1 cellular context compared by ENCODE assay signal in the genomic region with DNA sequence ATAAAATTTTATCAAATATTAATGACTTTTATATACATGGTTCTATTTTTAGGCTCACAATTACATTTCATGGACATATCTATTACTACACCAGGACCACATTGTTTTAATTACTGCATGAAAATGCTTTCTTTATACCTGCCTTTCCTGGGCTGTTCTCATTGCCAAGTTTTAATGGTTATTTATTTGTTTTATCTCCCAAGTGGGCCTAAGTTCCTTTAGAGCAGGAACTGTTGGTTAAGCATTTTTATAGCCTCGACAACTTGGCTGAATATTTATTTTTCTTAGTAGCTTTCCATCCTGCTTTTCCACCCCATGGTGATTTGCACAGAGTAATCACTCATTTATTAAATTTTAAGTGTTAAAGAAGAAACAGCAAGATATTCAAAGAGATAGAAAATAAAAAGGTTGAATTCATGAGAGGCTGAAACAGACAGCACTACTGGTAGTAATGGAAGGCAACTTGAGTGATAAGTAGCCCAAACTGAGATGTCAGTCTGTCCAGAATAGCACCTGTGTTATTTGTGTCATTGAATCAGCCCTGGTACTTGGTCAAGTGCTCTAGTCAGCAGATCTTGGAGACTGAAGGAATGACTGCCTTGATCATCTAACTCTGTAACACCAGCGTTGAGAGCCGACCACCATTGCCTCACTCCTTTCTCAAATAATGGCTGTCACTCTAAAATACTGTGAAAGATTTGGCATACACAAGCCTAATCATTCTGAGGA.
A peak's percentile ranks its signal among the peaks of the same experiment; 100 is the strongest.
TF ChIP-seq lines count a peak whose summit lies in the region.

No MANE protein-coding gene starts in this region.

TF ChIP-seq in HEK293, 187 proteins besides CTCF, POLR2A, EP300 and RAD21 (continued from another document):
- TF ChIP-seq PBX3 (CRISPR knock-in tag; IDR thresholded peaks at IDR 0.05) (no peak), GLI2 (tag by site-specific recombination; IDR thresholded peaks at IDR 0.05; ENCODE audit: borderline replicate concordance, low read depth) (no peak), ZNF23 (tag by site-specific recombination; IDR thresholded peaks at IDR 0.05; ENCODE audit: borderline replicate concordance) (no peak), ZFP69B (tag by site-specific recombination; IDR thresholded peaks at IDR 0.05) (no peak), ZBTB1 (tag by site-specific recombination; IDR thresholded peaks at IDR 0.05) (no peak), ZNF214 (tag by site-specific recombination; IDR thresholded peaks at IDR 0.05; ENCODE audit: borderline replicate concordance) (no peak), ZNF16 (tag by site-specific recombination; IDR thresholded peaks at IDR 0.05; ENCODE audit: low read depth) (no peak), ZNF510 (tag by site-specific recombination; IDR thresholded peaks at IDR 0.05; ENCODE audit: insufficient replicate concordance) (no peak), ZNF24 (tag by site-specific recombination; IDR thresholded peaks at IDR 0.05) (no peak), ZNF621 (tag by site-specific recombination; IDR thresholded peaks at IDR 0.05) (no peak), ZNF112 (tag by site-specific recombination; IDR thresholded peaks at IDR 0.05) (no peak), IKZF3 (tag by site-specific recombination; IDR thresholded peaks at IDR 0.05) (no peak), FEZF1 (tag by site-specific recombination; IDR thresholded peaks at IDR 0.05) (peak; percentile 59; the same call in 1 of the 2 replicates), ZNF169 (tag by site-specific recombination; IDR thresholded peaks at IDR 0.05) (no peak)
- TF ChIP-seq, protein P1, sequence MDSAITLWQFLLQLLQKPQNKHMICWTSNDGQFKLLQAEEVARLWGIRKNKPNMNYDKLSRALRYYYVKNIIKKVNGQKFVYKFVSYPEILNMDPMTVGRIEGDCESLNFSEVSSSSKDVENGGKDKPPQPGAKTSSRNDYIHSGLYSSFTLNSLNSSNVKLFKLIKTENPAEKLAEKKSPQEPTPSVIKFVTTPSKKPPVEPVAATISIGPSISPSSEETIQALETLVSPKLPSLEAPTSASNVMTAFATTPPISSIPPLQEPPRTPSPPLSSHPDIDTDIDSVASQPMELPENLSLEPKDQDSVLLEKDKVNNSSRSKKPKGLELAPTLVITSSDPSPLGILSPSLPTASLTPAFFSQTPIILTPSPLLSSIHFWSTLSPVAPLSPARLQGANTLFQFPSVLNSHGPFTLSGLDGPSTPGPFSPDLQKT (IDR thresholded peaks at IDR 0.05; ENCODE audit: borderline replicate concordance, low read depth, low read length): no peak
- TF ChIP-seq, protein P2, sequence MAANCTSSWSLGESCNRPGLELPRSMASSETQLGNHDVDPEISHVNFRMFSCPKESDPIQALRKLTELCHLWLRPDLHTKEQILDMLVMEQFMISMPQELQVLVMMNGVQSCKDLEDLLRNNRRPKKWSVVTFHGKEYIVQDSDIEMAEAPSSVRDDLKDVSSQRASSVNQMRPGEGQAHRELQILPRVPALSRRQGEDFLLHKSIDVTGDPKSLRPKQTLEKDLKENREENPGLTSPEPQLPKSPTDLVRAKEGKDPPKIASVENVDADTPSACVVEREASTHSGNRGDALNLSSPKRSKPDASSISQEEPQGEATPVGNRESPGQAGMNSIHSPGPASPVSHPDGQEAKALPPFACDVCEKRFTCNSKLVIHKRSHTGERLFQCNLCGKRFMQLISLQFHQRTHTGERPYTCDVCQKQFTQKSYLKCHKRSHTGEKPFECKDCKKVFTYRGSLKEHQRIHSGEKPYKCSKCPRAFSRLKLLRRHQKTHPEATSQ (tag by site-specific recombination; IDR thresholded peaks at IDR 0.05): no peak
- TF ChIP-seq, protein P3, sequence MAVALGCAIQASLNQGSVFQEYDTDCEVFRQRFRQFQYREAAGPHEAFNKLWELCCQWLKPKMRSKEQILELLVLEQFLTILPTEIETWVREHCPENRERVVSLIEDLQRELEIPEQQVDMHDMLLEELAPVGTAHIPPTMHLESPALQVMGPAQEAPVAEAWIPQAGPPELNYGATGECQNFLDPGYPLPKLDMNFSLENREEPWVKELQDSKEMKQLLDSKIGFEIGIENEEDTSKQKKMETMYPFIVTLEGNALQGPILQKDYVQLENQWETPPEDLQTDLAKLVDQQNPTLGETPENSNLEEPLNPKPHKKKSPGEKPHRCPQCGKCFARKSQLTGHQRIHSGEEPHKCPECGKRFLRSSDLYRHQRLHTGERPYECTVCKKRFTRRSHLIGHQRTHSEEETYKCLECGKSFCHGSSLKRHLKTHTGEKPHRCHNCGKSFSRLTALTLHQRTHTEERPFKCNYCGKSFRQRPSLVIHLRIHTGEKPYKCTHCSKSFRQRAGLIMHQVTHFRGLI (tag by site-specific recombination; IDR thresholded peaks at IDR 0.05): no peak
